In genomic region chr18:10834128-10834815, GRCh38 we compare ENCODE assay signal across 28 cellular contexts.
"Had no signal": no experiment of that assay in that cellular context is flagged by ENCODE, and none has a peak within 500 bp of the region (broad histone marks: within the 10 kb centered on the region; RNA-seq: fewer than 3 reads in every experiment).

No MANE protein-coding gene starts in this region.

- H3K4me3 Mint-ChIP-seq: activated B cell treated with CpG ODN at 0.5 μM for 24 hours; activated CD4-positive, alpha-beta memory T cell treated with anti-CD3 and anti-CD28 coated beads, Interleukin-2, amount 10 ng/mL, durations not matched to agents 7 days and 5 days; activated naive CD4-positive, alpha-beta T cell treated with anti-CD3 and anti-CD28 coated beads for 36 hours; activated naive CD8-positive, alpha-beta T cell; activated T-helper 17 cell treated with anti-CD3 and anti-CD28 coated beads, Interleukin-2, amount 50 U/mL, for 72 hours; T-cell had no signal

- FAIRE-seq: TTC549 had no signal

- H3K4me3 ChIP-seq: breast epithelium, SK-N-MC had no signal

- H3K4me1 Mint-ChIP-seq: activated B cell treated with CpG ODN at 0.5 μM for 24 hours; activated CD4-positive, alpha-beta memory T cell treated with anti-CD3 and anti-CD28 coated beads, Interleukin-2, amount 10 ng/mL, durations not matched to agents 7 days and 5 days; activated T-helper 17 cell treated with anti-CD3 and anti-CD28 coated beads, Interleukin-2, amount 50 U/mL, for 72 hours; T-cell had no signal

- H3K36me3 ChIP-seq: breast epithelium had no signal

- H3K27me3 ChIP-seq: breast epithelium had no signal

- ATAC-seq: activated T-helper 17 cell treated with anti-CD3 and anti-CD28 coated beads, Interleukin-2, amount 50 U/mL, for 72 hours; T-cell had no signal

- H3K9me3 Mint-ChIP-seq: activated CD4-positive, alpha-beta memory T cell treated with anti-CD3 and anti-CD28 coated beads, Interleukin-2, amount 10 ng/mL, durations not matched to agents 7 days and 5 days; activated naive CD4-positive, alpha-beta T cell treated with anti-CD3 and anti-CD28 coated beads for 36 hours; activated T-helper 17 cell treated with anti-CD3 and anti-CD28 coated beads, Interleukin-2, amount 50 U/mL, for 72 hours; T-cell had no signal

- DNase-seq: activated B cell treated with CpG ODN at 0.5 μM for 24 hours; activated CD4-positive, alpha-beta memory T cell treated with anti-CD3 and anti-CD28 coated beads, Interleukin-2, amount 10 ng/mL, durations not matched to agents 7 days and 5 days; activated CD4-positive, alpha-beta T cell treated with anti-CD3 and anti-CD28 coated beads for 1 hour; activated CD4-positive, alpha-beta T cell treated with anti-CD3 and anti-CD28 coated beads, Interleukin-2, amount 50 U/mL, for 1 hour; activated gamma-delta T cell; activated naive CD4-positive, alpha-beta T cell treated with anti-CD3 and anti-CD28 coated beads for 36 hours; activated T-cell treated with anti-CD3 and anti-CD28 coated beads for 4 hours; activated T-cell treated with anti-CD3 and anti-CD28 coated beads, Interleukin-2, amount 50 U/mL, for 48 hours; anterior cingulate cortex; KG1; NCI-H1092; NCI-H1417 treated with DMSO at 0.1 percent for 48 hours; NCI-H1694; NCI-H2029; NCI-H2107; NCI-H2171 treated with DMSO at 0.1 percent for 48 hours; NCI-H226; NCI-H510A; NCI-H526 treated with DMSO at 0.1 percent for 48 hours; NCI-H82; T-cell; T-helper 2 cell; T1000 had no signal

- H3K4me1 ChIP-seq: breast epithelium had no signal

- H3K36me3 Mint-ChIP-seq: activated naive CD8-positive, alpha-beta T cell; T-cell had no signal

- H3K27ac ChIP-seq: breast epithelium, SK-N-MC had no signal

- H3K9me3 ChIP-seq: breast epithelium had no signal

- H3K27ac Mint-ChIP-seq: activated B cell treated with CpG ODN at 0.5 μM for 24 hours; activated CD4-positive, alpha-beta memory T cell treated with anti-CD3 and anti-CD28 coated beads, Interleukin-2, amount 10 ng/mL, durations not matched to agents 7 days and 5 days; activated naive CD4-positive, alpha-beta T cell treated with anti-CD3 and anti-CD28 coated beads for 36 hours; activated naive CD8-positive, alpha-beta T cell; activated T-helper 17 cell treated with anti-CD3 and anti-CD28 coated beads, Interleukin-2, amount 50 U/mL, for 72 hours; T-cell had no signal
